Comparison of ENCODE assay signal across 2 cellular contexts in the genomic region with DNA sequence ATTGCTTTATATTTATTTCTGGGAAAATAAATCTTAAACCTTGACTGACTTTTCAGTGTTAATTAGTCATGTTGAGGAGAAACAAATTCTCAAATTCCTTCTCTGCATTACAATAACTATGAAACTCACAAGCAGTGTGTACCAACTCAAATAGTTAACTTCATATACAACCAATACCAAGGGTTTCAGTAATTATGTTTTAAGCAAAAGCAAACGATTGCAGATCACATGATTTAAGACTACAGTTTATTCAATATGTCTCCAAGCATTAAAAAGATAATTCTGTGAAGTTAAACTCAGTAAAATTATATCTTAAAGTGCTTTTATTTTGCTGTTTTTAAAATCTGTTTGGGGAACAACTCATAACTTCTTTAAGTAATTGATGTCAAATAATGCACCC.
TF ChIP-seq lines count a peak whose summit lies in the region.

No MANE protein-coding gene starts in this region.

TF ChIP-seq in HepG2, 621 proteins besides CTCF, POLR2A, EP300 and RAD21:
- TF ChIP-seq ZNF7 (CRISPR knock-in tag; IDR thresholded peaks at IDR 0.05) (no peak), RXRB (CRISPR knock-in tag; IDR thresholded peaks at IDR 0.05; ENCODE audit: borderline replicate concordance) (no peak), ZFP62 (CRISPR knock-in tag; IDR thresholded peaks at IDR 0.05) (no peak), U2AF2 (IDR thresholded peaks at IDR 0.05; ENCODE audit: low read depth, low read length) (no peak), MBD4 (IDR thresholded peaks at IDR 0.05; ENCODE audit: borderline replicate concordance, low read length) (no peak), FOXK2 (IDR thresholded peaks at IDR 0.05) (no peak), NR3C1 (CRISPR knock-in tag; IDR thresholded peaks at IDR 0.05) (no peak)
- TF ChIP-seq, protein P1, sequence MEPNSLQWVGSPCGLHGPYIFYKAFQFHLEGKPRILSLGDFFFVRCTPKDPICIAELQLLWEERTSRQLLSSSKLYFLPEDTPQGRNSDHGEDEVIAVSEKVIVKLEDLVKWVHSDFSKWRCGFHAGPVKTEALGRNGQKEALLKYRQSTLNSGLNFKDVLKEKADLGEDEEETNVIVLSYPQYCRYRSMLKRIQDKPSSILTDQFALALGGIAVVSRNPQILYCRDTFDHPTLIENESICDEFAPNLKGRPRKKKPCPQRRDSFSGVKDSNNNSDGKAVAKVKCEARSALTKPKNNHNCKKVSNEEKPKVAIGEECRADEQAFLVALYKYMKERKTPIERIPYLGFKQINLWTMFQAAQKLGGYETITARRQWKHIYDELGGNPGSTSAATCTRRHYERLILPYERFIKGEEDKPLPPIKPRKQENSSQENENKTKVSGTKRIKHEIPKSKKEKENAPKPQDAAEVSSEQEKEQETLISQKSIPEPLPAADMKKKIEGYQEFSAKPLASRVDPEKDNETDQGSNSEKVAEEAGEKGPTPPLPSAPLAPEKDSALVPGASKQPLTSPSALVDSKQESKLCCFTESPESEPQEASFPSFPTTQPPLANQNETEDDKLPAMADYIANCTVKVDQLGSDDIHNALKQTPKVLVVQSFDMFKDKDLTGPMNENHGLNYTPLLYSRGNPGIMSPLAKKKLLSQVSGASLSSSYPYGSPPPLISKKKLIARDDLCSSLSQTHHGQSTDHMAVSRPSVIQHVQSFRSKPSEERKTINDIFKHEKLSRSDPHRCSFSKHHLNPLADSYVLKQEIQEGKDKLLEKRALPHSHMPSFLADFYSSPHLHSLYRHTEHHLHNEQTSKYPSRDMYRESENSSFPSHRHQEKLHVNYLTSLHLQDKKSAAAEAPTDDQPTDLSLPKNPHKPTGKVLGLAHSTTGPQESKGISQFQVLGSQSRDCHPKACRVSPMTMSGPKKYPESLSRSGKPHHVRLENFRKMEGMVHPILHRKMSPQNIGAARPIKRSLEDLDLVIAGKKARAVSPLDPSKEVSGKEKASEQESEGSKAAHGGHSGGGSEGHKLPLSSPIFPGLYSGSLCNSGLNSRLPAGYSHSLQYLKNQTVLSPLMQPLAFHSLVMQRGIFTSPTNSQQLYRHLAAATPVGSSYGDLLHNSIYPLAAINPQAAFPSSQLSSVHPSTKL (CRISPR knock-in tag; IDR thresholded peaks at IDR 0.05) = no peak

TF ChIP-seq in K562, 482 proteins besides CTCF, POLR2A, EP300 and RAD21:
- TF ChIP-seq ZBTB17 (CRISPR knock-in tag; IDR thresholded peaks at IDR 0.05) (peak; percentile 74), RFX7 (CRISPR knock-in tag; IDR thresholded peaks at IDR 0.05) (no peak), BRD4 (IDR thresholded peaks at IDR 0.05) (no peak), NFYB (IDR thresholded peaks at IDR 0.05; ENCODE audit: extremely low read depth, insufficient read length) (no peak), HMGN3 (IDR thresholded peaks at IDR 0.05; ENCODE audit: borderline replicate concordance, extremely low read depth, insufficient read length, low read depth, low read length) (no peak), KAT2B (IDR thresholded peaks at IDR 0.05; ENCODE audit: low read depth, low read length) (no peak), DNMT1 (IDR thresholded peaks at IDR 0.05) (no peak), ZBTB1 (CRISPR knock-in tag; IDR thresholded peaks at IDR 0.05; ENCODE audit: borderline replicate concordance, low read depth) (no peak)
- TF ChIP-seq, protein P2, sequence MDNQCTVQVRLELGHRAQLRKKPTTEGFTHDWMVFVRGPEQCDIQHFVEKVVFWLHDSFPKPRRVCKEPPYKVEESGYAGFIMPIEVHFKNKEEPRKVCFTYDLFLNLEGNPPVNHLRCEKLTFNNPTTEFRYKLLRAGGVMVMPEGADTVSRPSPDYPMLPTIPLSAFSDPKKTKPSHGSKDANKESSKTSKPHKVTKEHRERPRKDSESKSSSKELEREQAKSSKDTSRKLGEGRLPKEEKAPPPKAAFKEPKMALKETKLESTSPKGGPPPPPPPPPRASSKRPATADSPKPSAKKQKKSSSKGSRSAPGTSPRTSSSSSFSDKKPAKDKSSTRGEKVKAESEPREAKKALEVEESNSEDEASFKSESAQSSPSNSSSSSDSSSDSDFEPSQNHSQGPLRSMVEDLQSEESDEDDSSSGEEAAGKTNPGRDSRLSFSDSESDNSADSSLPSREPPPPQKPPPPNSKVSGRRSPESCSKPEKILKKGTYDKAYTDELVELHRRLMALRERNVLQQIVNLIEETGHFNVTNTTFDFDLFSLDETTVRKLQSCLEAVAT (IDR thresholded peaks at IDR 0.05) = peak in 1 of 2 experiments; percentile 53; a peak in 1 of 4 replicates
- TF ChIP-seq, protein P3, sequence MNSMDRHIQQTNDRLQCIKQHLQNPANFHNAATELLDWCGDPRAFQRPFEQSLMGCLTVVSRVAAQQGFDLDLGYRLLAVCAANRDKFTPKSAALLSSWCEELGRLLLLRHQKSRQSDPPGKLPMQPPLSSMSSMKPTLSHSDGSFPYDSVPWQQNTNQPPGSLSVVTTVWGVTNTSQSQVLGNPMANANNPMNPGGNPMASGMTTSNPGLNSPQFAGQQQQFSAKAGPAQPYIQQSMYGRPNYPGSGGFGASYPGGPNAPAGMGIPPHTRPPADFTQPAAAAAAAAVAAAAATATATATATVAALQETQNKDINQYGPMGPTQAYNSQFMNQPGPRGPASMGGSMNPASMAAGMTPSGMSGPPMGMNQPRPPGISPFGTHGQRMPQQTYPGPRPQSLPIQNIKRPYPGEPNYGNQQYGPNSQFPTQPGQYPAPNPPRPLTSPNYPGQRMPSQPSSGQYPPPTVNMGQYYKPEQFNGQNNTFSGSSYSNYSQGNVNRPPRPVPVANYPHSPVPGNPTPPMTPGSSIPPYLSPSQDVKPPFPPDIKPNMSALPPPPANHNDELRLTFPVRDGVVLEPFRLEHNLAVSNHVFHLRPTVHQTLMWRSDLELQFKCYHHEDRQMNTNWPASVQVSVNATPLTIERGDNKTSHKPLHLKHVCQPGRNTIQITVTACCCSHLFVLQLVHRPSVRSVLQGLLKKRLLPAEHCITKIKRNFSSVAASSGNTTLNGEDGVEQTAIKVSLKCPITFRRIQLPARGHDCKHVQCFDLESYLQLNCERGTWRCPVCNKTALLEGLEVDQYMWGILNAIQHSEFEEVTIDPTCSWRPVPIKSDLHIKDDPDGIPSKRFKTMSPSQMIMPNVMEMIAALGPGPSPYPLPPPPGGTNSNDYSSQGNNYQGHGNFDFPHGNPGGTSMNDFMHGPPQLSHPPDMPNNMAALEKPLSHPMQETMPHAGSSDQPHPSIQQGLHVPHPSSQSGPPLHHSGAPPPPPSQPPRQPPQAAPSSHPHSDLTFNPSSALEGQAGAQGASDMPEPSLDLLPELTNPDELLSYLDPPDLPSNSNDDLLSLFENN (IDR thresholded peaks at IDR 0.05; ENCODE audit: low read depth in 2 of 2, low read length in 2 of 2) = 0 out of 4 replicates have a peak, but pooled peaks of 1 of the 2 experiments have one; percentile 7
- TF ChIP-seq, protein P4, sequence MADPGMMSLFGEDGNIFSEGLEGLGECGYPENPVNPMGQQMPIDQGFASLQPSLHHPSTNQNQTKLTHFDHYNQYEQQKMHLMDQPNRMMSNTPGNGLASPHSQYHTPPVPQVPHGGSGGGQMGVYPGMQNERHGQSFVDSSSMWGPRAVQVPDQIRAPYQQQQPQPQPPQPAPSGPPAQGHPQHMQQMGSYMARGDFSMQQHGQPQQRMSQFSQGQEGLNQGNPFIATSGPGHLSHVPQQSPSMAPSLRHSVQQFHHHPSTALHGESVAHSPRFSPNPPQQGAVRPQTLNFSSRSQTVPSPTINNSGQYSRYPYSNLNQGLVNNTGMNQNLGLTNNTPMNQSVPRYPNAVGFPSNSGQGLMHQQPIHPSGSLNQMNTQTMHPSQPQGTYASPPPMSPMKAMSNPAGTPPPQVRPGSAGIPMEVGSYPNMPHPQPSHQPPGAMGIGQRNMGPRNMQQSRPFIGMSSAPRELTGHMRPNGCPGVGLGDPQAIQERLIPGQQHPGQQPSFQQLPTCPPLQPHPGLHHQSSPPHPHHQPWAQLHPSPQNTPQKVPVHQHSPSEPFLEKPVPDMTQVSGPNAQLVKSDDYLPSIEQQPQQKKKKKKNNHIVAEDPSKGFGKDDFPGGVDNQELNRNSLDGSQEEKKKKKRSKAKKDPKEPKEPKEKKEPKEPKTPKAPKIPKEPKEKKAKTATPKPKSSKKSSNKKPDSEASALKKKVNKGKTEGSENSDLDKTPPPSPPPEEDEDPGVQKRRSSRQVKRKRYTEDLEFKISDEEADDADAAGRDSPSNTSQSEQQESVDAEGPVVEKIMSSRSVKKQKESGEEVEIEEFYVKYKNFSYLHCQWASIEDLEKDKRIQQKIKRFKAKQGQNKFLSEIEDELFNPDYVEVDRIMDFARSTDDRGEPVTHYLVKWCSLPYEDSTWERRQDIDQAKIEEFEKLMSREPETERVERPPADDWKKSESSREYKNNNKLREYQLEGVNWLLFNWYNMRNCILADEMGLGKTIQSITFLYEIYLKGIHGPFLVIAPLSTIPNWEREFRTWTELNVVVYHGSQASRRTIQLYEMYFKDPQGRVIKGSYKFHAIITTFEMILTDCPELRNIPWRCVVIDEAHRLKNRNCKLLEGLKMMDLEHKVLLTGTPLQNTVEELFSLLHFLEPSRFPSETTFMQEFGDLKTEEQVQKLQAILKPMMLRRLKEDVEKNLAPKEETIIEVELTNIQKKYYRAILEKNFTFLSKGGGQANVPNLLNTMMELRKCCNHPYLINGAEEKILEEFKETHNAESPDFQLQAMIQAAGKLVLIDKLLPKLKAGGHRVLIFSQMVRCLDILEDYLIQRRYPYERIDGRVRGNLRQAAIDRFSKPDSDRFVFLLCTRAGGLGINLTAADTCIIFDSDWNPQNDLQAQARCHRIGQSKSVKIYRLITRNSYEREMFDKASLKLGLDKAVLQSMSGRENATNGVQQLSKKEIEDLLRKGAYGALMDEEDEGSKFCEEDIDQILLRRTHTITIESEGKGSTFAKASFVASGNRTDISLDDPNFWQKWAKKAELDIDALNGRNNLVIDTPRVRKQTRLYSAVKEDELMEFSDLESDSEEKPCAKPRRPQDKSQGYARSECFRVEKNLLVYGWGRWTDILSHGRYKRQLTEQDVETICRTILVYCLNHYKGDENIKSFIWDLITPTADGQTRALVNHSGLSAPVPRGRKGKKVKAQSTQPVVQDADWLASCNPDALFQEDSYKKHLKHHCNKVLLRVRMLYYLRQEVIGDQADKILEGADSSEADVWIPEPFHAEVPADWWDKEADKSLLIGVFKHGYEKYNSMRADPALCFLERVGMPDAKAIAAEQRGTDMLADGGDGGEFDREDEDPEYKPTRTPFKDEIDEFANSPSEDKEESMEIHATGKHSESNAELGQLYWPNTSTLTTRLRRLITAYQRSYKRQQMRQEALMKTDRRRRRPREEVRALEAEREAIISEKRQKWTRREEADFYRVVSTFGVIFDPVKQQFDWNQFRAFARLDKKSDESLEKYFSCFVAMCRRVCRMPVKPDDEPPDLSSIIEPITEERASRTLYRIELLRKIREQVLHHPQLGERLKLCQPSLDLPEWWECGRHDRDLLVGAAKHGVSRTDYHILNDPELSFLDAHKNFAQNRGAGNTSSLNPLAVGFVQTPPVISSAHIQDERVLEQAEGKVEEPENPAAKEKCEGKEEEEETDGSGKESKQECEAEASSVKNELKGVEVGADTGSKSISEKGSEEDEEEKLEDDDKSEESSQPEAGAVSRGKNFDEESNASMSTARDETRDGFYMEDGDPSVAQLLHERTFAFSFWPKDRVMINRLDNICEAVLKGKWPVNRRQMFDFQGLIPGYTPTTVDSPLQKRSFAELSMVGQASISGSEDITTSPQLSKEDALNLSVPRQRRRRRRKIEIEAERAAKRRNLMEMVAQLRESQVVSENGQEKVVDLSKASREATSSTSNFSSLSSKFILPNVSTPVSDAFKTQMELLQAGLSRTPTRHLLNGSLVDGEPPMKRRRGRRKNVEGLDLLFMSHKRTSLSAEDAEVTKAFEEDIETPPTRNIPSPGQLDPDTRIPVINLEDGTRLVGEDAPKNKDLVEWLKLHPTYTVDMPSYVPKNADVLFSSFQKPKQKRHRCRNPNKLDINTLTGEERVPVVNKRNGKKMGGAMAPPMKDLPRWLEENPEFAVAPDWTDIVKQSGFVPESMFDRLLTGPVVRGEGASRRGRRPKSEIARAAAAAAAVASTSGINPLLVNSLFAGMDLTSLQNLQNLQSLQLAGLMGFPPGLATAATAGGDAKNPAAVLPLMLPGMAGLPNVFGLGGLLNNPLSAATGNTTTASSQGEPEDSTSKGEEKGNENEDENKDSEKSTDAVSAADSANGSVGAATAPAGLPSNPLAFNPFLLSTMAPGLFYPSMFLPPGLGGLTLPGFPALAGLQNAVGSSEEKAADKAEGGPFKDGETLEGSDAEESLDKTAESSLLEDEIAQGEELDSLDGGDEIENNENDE (IDR thresholded peaks at IDR 0.05; ENCODE audit: low read depth, low read length) = no peak
- TF ChIP-seq, protein P5, sequence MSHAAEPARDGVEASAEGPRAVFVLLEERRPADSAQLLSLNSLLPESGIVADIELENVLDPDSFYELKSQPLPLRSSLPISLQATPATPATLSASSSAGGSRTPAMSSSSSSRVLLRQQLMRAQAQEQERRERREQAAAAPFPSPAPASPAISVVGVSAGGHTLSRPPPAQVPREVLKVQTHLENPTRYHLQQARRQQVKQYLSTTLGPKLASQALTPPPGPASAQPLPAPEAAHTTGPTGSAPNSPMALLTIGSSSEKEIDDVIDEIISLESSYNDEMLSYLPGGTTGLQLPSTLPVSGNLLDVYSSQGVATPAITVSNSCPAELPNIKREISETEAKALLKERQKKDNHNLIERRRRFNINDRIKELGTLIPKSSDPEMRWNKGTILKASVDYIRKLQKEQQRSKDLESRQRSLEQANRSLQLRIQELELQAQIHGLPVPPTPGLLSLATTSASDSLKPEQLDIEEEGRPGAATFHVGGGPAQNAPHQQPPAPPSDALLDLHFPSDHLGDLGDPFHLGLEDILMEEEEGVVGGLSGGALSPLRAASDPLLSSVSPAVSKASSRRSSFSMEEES (CRISPR knock-in tag; IDR thresholded peaks at IDR 0.05) = peak; percentile 11; the same call in 1 of the 2 replicates
